ENCODE assay signal across 11 cellular contexts in the genomic region with DNA sequence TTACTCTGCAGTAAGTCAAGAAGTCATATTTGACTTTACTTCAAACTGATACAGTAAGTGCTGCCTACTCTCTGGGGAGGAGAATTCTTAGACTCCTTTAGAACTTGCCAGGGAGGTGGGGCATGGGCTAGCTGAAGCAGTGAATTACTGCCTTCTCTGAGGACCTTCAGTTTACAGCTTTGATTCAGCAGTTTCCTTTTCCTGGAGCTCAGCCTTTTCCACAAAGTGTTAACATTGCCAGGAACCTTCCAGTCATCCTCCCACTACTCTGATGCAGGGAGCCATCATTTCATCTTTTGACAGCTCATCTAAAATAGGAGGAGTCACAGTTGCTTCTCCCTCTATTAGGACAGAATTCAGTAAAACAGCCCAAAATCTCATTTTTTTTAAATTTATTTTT. TPM values are rescaled to one million over a fixed set of nuclear protein-coding genes. Genes with fewer than 3 reads are reported as not detected.
DNase-seq lines count a peak whose midpoint lies in the region; ATAC-seq and TF ChIP-seq lines count a peak whose summit lies in the region.
"Had no signal": no experiment of that assay in that cellular context is flagged by ENCODE, and none has a peak within 500 bp of the region (broad histone marks: within the 10 kb centered on the region; RNA-seq: fewer than 3 reads in every experiment).

No MANE protein-coding gene starts in this region.

- in situ Hi-C loops in KBM-7 (cut with MboI; ENCODE audit: low pct_unique_long_range_greater_than_20kb, low sequenced_read_pairs) = no loop called here

- H3K4me3 Mint-ChIP-seq in T-cell (no peak overlapping the region), Calu3 (ENCODE audit: low read depth, unreplicated experiment) (no peak overlapping the region)

- no peak overlapping the region for H3K4me2 ChIP-seq in hepatocyte
- H3K4me2 ChIP-seq: BLaER1 treated with 17β-estradiol and CSF1 and Interleukin-3, amounts not matched to agents 10 nM and 100 nM had no signal

- no peaks in the 10 kb centered on the region for H3K9me3 ChIP-seq in hepatocyte (ENCODE audit: low read depth)
- H3K9me3 ChIP-seq: BLaER1 treated with 17β-estradiol and CSF1 and Interleukin-3, amounts not matched to agents 10 nM and 100 nM; thyroid gland had no signal

- H3K27ac Mint-ChIP-seq in T-cell (peak overlapping the region; percentile 55 to 73), Calu3 (ENCODE audit: unreplicated experiment) (no peak overlapping the region)

- no peak overlapping the region for H3K4me3 ChIP-seq in fibroblast of the aortic adventitia (ENCODE audit: low read depth, low read length)
- H3K4me3 ChIP-seq in hepatocyte = no peak overlapping the region
- H3K4me3 ChIP-seq: BLaER1 treated with 17β-estradiol and CSF1 and Interleukin-3, amounts not matched to agents 10 nM and 100 nM; thyroid gland had no signal

- CTCF ChIA-PET in T-cell (lab: Charles Lee) (interaction anchor here (0.7 to 5.8 kb wide), 14 partner anchors 12 to 126 kb away, joined by 3 to 89 read pairs (median 4); no protein-coding TSS in a partner anchor), Calu3 (lab: Charles Lee) (interaction anchor here (0.5 to 2.0 kb wide), 9 partner anchors 12 to 230 kb away, joined by 3 to 61 read pairs (median 3); no protein-coding TSS in a partner anchor)

- H3K4me1 ChIP-seq in hepatocyte (ENCODE audit: insufficient read depth) = peaks cover 6% of the 10 kb centered on the region
- H3K4me1 ChIP-seq: BLaER1 treated with 17β-estradiol and CSF1 and Interleukin-3, amounts not matched to agents 10 nM and 100 nM; thyroid gland had no signal

- H3K27me3 Mint-ChIP-seq in T-cell = no peaks in the 10 kb centered on the region
- no peaks in the 10 kb centered on the region for H3K27me3 Mint-ChIP-seq in Calu3 (ENCODE audit: unreplicated experiment)

- DNase-seq in Right ventricle myocardium superior (no peak), cardiac septum (ENCODE audit: low spot score) (no peak), T-cell (no peak), fibroblast of the aortic adventitia (ENCODE audit: low read depth) (peak; percentile 53), stromal cell of bone marrow (ENCODE audit: low read depth) (peak; percentile 84), KBM-7 (no peak), hepatocyte (ENCODE audit: low spot score) (no peak), Calu3 (no peak)
- DNase-seq: activated gamma-delta T cell had no signal

- H3K27me3 ChIP-seq in hepatocyte = no peaks in the 10 kb centered on the region
- H3K27me3 ChIP-seq: BLaER1 treated with 17β-estradiol and CSF1 and Interleukin-3, amounts not matched to agents 10 nM and 100 nM; thyroid gland had no signal

- ATAC-seq in Right ventricle myocardium superior (ENCODE audit: poor library complexity) = peak; percentile 32
- ATAC-seq in T-cell (replicated peaks in 1 of 4) = peak in 1 of 4 experiments; percentile 34

- no TSS peak for BruUV-seq in Calu3 (replicated peaks; lab: Mats Ljungman, UMichigan)

- no peaks in the 10 kb centered on the region for H3K9me3 Mint-ChIP-seq in T-cell
- H3K9me3 Mint-ChIP-seq in Calu3 (ENCODE audit: low read depth, unreplicated experiment) = no peaks in the 10 kb centered on the region

- no peak for TF ChIP-seq CTCF in fibroblast of the aortic adventitia (IDR thresholded peaks at IDR 0.05; ENCODE audit: insufficient read depth, low read length)
- no peak for TF ChIP-seq CTCF in hepatocyte (IDR thresholded peaks at IDR 0.05; ENCODE audit: poor library complexity)
- no peak for TF ChIP-seq CTCF in Calu3 (IDR thresholded peaks at IDR 0.05; ENCODE audit: unreplicated experiment)

- H2AFZ ChIP-seq in hepatocyte = no peak overlapping the region

- peaks cover 16% of the 10 kb centered on the region for H3K79me2 ChIP-seq in hepatocyte

- intact Hi-C loops in Right ventricle myocardium superior (cut with DNase I) (loop anchor here (2.0 to 5.0 kb wide), 2 partner anchors 104 to 122 kb away; no protein-coding TSS in a partner anchor), cardiac septum (cut with DNase I) (loop anchor here (2.0 kb wide), 2 partner anchors 104 to 126 kb away; no protein-coding TSS in a partner anchor), Calu3 (cut with micrococcal nuclease; ENCODE audit: unreplicated experiment) (loop anchor here (1.0 kb wide), 3 partner anchors 16 to 126 kb away; no protein-coding TSS in a partner anchor)

- no peaks in the 10 kb centered on the region for H3K9me2 ChIP-seq in hepatocyte (replicated peaks; ENCODE audit: insufficient read depth)

- H3K36me3 ChIP-seq in hepatocyte (replicated peaks; ENCODE audit: insufficient read depth, low read depth) = no peaks in the 10 kb centered on the region

- H3K4me1 Mint-ChIP-seq in T-cell (peaks cover 0 to 5% (median 0%) of the 10 kb centered on the region in 3 donors), Calu3 (ENCODE audit: low read depth, unreplicated experiment) (no peaks in the 10 kb centered on the region)

- no peak overlapping the region for H3K27ac ChIP-seq in hepatocyte
- H3K27ac ChIP-seq: BLaER1 treated with 17β-estradiol and CSF1 and Interleukin-3, amounts not matched to agents 10 nM and 100 nM; thyroid gland had no signal

- POLR2A ChIA-PET in T-cell (lab: Charles Lee) = interaction anchor here in 1 of 2 donors (0.7 to 1.1 kb wide), 2 partner anchors 13 to 62 kb away, joined by 3 read pairs; no protein-coding TSS in a partner anchor

- H3K36me3 Mint-ChIP-seq in T-cell (peaks cover 48% of the 10 kb centered on the region), Calu3 (ENCODE audit: insufficient read depth, unreplicated experiment) (peaks cover 84% of the 10 kb centered on the region)

- H4K20me1 ChIP-seq in hepatocyte (ENCODE audit: insufficient read depth, poor library complexity, severe bottlenecking) = no peaks in the 10 kb centered on the region

RNA-seq across cellular contexts. Expression of gene PLCG1, which starts 42.7 kb away (rescaled TPM):
- total RNA-seq in Right ventricle myocardium superior = 45.0 TPM
- total RNA-seq in cardiac septum = 66.6 TPM
- 100 to 1,000 TPM; 390 to 589 (median 444) TPM for total RNA-seq in T-cell
- total RNA-seq in fibroblast of the aortic adventitia (ENCODE audit: low replicate concordance) = 38.0 and 56.4 TPM in 2 replicates
- total RNA-seq in hepatocyte = 48.5 and 73.2 TPM in 2 replicates
- 52.7 and 52.8 TPM in 2 replicates for polyA plus RNA-seq in hepatocyte
- 91.1 and 127 TPM in 2 replicates for total RNA-seq in Calu3 (2022)

Comparison
In these comparisons a context has a peak if more than half of its experiments do, and no peak if none do; other contexts are left out.
1. DNase-seq: peak in fibroblast of the aortic adventitia (single experiment) and stromal cell of bone marrow (single experiment); none in Right ventricle myocardium superior (single experiment), cardiac septum (single experiment), T-cell (0 of 34), KBM-7 (single experiment), hepatocyte (single experiment) and Calu3 (single experiment).